31 cellular contexts compared by ENCODE assay signal in genomic region chr6:43313813-43314212, GRCh38. TPM values are rescaled to one million over a fixed set of nuclear protein-coding genes. Genes with fewer than 3 reads are reported as not detected.
"Had no signal": no experiment of that assay in that cellular context is flagged by ENCODE, and none has a peak within 500 bp of the region (broad histone marks: within the 10 kb centered on the region; RNA-seq: fewer than 3 reads in every experiment).

No MANE protein-coding gene starts in this region.

- DNase-seq: dorsolateral prefrontal cortex; effector CD4-positive, alpha-beta T cell; foreskin fibroblast; gastrocnemius medialis; head of caudate nucleus; kidney; mesenchymal stem cell; mucosa of descending colon; naive thymus-derived CD4-positive, alpha-beta T cell; occipital lobe; ovary; posterior cingulate gyrus; psoas muscle; right cardiac atrium; spleen; stimulated activated naive B cell treated with anti-CD40 and anti-IgM and Interleukin-4, amounts not matched to agents 10 μg/mL and 1 μg/mL and 100 μg/mL, for 72 hours; stimulated activated naive CD8-positive, alpha-beta T cell treated with anti-CD3 and anti-CD28 coated beads, Interleukin-15, amount 100 ng/mL, for 72 hours; transverse colon; upper lobe of right lung; uterus had no signal

- H3K27ac ChIP-seq: dorsolateral prefrontal cortex, epithelial cell of prostate, gastrocnemius medialis, hepatocyte, ovary, psoas muscle, skin epidermis, suprapubic skin, transverse colon, upper lobe of right lung, uterus had no signal

- ATAC-seq: esophagus mucosa; gastrocnemius medialis; left lobe of liver; mucosa of descending colon; naive thymus-derived CD4-positive, alpha-beta T cell; psoas muscle; right cardiac atrium; stimulated activated naive B cell treated with anti-CD40 and anti-IgM and Interleukin-4, amounts not matched to agents 10 μg/mL and 1 μg/mL and 100 μg/mL, for 72 hours; stimulated activated naive CD8-positive, alpha-beta T cell treated with anti-CD3 and anti-CD28 coated beads, Interleukin-15, amount 100 ng/mL, for 72 hours; upper lobe of right lung had no signal

- H3K4me3 ChIP-seq: dorsolateral prefrontal cortex, gastrocnemius medialis, hepatocyte, lung, mucosa of descending colon, ovary, psoas muscle, skin epidermis, spleen, suprapubic skin, transverse colon, upper lobe of right lung, uterus had no signal

- H3K36me3 Mint-ChIP-seq: mesothelial cell of epicardium had no signal

- H3K4me2 ChIP-seq: hepatocyte had no signal

- H3K9me3 ChIP-seq: gastrocnemius medialis, mucosa of descending colon, ovary, psoas muscle, spleen, suprapubic skin, transverse colon, upper lobe of right lung, uterus had no signal

- H3K27ac Mint-ChIP-seq: mesothelial cell of epicardium; nephron; stimulated activated naive CD8-positive, alpha-beta T cell treated with anti-CD3 and anti-CD28 coated beads, Interleukin-15, amount 100 ng/mL, for 72 hours had no signal

- H3K9me3 Mint-ChIP-seq: mesothelial cell of epicardium; naive thymus-derived CD4-positive, alpha-beta T cell; nephron; stimulated activated naive B cell treated with anti-CD40 and anti-IgM and Interleukin-4, amounts not matched to agents 10 μg/mL and 1 μg/mL and 100 μg/mL, for 72 hours; stimulated activated naive CD8-positive, alpha-beta T cell treated with anti-CD3 and anti-CD28 coated beads, Interleukin-15, amount 100 ng/mL, for 72 hours had no signal

- H3K27me3 Mint-ChIP-seq: stimulated activated naive B cell treated with anti-CD40 and anti-IgM and Interleukin-4, amounts not matched to agents 10 μg/mL and 1 μg/mL and 100 μg/mL, for 72 hours had no signal

- H3K36me3 ChIP-seq: gastrocnemius medialis, ovary, spleen, suprapubic skin, transverse colon, upper lobe of right lung, uterus had no signal

- H3K27me3 ChIP-seq: dorsolateral prefrontal cortex, ovary, suprapubic skin, upper lobe of right lung, uterus had no signal

- H3K4me3 Mint-ChIP-seq: mesothelial cell of epicardium; naive thymus-derived CD4-positive, alpha-beta T cell; nephron; stimulated activated naive B cell treated with anti-CD40 and anti-IgM and Interleukin-4, amounts not matched to agents 10 μg/mL and 1 μg/mL and 100 μg/mL, for 72 hours; stimulated activated naive CD8-positive, alpha-beta T cell treated with anti-CD3 and anti-CD28 coated beads, Interleukin-15, amount 100 ng/mL, for 72 hours had no signal

RNA-seq across cellular contexts. Expression of gene CRIP3, which starts 5.2 kb away (rescaled TPM):
- total RNA-seq: glomerular endothelial cell had no signal
- polyA plus RNA-seq: naive thymus-derived CD4-positive, alpha-beta T cell had no signal

RNA-seq across cellular contexts. Expression of gene SLC22A7, which starts 15.8 kb away (rescaled TPM):
- total RNA-seq: esophagus mucosa; glomerular endothelial cell; lung; mesothelial cell of epicardium; naive thymus-derived CD4-positive, alpha-beta T cell; psoas muscle; renal cortical epithelial cell; right cardiac atrium; spleen; suprapubic skin; transverse colon; upper lobe of right lung; uterus had no signal
- polyA plus RNA-seq: lung; naive thymus-derived CD4-positive, alpha-beta T cell; ovary; psoas muscle; right cardiac atrium; spleen had no signal
